Comparison of ENCODE assay signal across 8 cellular contexts in genomic region chr19:4456843-4457653, GRCh38. TPM values are rescaled to one million over a fixed set of nuclear protein-coding genes. Genes with fewer than 3 reads are reported as not detected.
DNase-seq lines count a peak whose midpoint lies in the region; ATAC-seq and TF ChIP-seq lines count a peak whose summit lies in the region.

No MANE protein-coding gene starts in this region.

- peak overlapping the region; percentile 80 for H3K4me3 ChIP-seq in left ventricle myocardium inferior
- H3K4me3 ChIP-seq in rectal smooth muscle tissue (ENCODE audit: low read length): peak overlapping the region; percentile 83

- in situ Hi-C loops in G401 (cut with HindIII; ENCODE audit: low sequenced_read_pairs): no loop called here

- intact Hi-C loops in left ventricle myocardium inferior (cut with micrococcal nuclease): no loop called here

- peak overlapping the region; percentile 2 for H3K9ac ChIP-seq in rectal smooth muscle tissue (ENCODE audit: low read length)

- TF ChIP-seq CTCF in GM10266 (IDR thresholded peaks at IDR 0.05; ENCODE audit: control insufficient read depth, insufficient read depth, low read depth, missing control alignments) (no peak), left ventricle myocardium inferior (IDR thresholded peaks at IDR 0.05; ENCODE audit: borderline replicate concordance) (no peak)

- DNase-seq in GM10266 (ENCODE audit: extremely low spot score) (peak; percentile 87), OCI-M1 (lab: John Stamatoyannopoulos, UW) (peak; percentile 60), amniotic epithelial cell (ENCODE audit: low read depth) (peak; percentile 64), left ventricle myocardium inferior (peak; percentile 51), DMS153 (lab: John Stamatoyannopoulos, UW) (no peak), G401 (ENCODE audit: low spot score) (no peak)

- H3K27me3 ChIP-seq in left ventricle myocardium inferior (ENCODE audit: low read depth) (no peaks in the 10 kb centered on the region), rectal smooth muscle tissue (ENCODE audit: control insufficient read depth, insufficient read depth, low read length) (no peaks in the 10 kb centered on the region)

- H3K9me3 ChIP-seq in left ventricle myocardium inferior (replicated peaks): no peaks in the 10 kb centered on the region

- H3K36me3 ChIP-seq in left ventricle myocardium inferior: peaks cover 24% of the 10 kb centered on the region
- peaks cover 15% of the 10 kb centered on the region for H3K36me3 ChIP-seq in rectal smooth muscle tissue (ENCODE audit: control insufficient read depth, insufficient read depth, low read length)

- H3K27ac ChIP-seq in left ventricle myocardium inferior (replicated peaks): peak overlapping the region; percentile 93
- peak overlapping the region; percentile 82 for H3K27ac ChIP-seq in rectal smooth muscle tissue (ENCODE audit: low read depth, low read length)

- peaks cover 43% of the 10 kb centered on the region for H3K4me1 ChIP-seq in left ventricle myocardium inferior
- H3K4me1 ChIP-seq in rectal smooth muscle tissue (ENCODE audit: control insufficient read depth, insufficient read depth, low read length): peaks cover 11% of the 10 kb centered on the region

- peak; percentile 32 for ATAC-seq in HG02885 (IDR thresholded peaks at IDR 0.05; ENCODE audit: poor library complexity, unreplicated experiment)

RNA-seq across cellular contexts. Expression of gene UBXN6, which starts 0.5 kb away (rescaled TPM):
- 113 TPM for total RNA-seq in left ventricle myocardium inferior
- 59.6 and 72.8 TPM in 2 replicates for total RNA-seq in G401 (2014; rRNA removed; shearing (Covaris generic))

RNA-seq across cellular contexts. Expression of gene HDGFL2, which starts 15.0 kb away (rescaled TPM):
- 22.8 TPM for total RNA-seq in left ventricle myocardium inferior
- 86.6 and 106 TPM in 2 replicates for total RNA-seq in G401 (2014; rRNA removed; shearing (Covaris generic))

RNA-seq across cellular contexts. Expression of gene CHAF1A, which starts 54.6 kb away (rescaled TPM):
- total RNA-seq in left ventricle myocardium inferior: 5.1 TPM
- total RNA-seq in G401 (2014; rRNA removed; shearing (Covaris generic)): 39.4 and 46.0 TPM in 2 replicates

RNA-seq across cellular contexts. Expression of gene SH3GL1, which starts 56.7 kb away (rescaled TPM):
- 18.6 TPM for total RNA-seq in left ventricle myocardium inferior
- total RNA-seq in G401 (2014; rRNA removed; shearing (Covaris generic)): 95.8 and 109 TPM in 2 replicates

Comparison
In these comparisons a context has a peak if more than half of its experiments do, and no peak if none do; other contexts are left out.
1. DNase-seq: peak in GM10266 (single experiment), OCI-M1 (single experiment), amniotic epithelial cell (single experiment) and left ventricle myocardium inferior (single experiment); none in DMS153 (single experiment) and G401 (single experiment).